ENCODE assay signal across 8 cellular contexts in genomic region chr6:89122625-89123024, GRCh38. TPM values are rescaled to one million over a fixed set of nuclear protein-coding genes. Genes with fewer than 3 reads are reported as not detected.
DNase-seq lines count a peak whose midpoint lies in the region; TF ChIP-seq lines count a peak whose summit lies in the region.

No MANE protein-coding gene starts in this region.

- H3K9me3 ChIP-seq in A673 (ENCODE audit: low read depth, low read length, poor library complexity, severe bottlenecking): no peaks in the 10 kb centered on the region
- H3K9me3 ChIP-seq in SJCRH30 (replicated peaks): no peaks in the 10 kb centered on the region

- no peaks in the 10 kb centered on the region for H3K9me3 Mint-ChIP-seq in glutamatergic neuron (ENCODE audit: unreplicated experiment)

- TF ChIP-seq CTCF in A673 (conservative IDR thresholded peaks at IDR 0.05; ENCODE audit: low read depth, low read length) (peak; percentile 72), retinal pigment epithelial cell (conservative IDR thresholded peaks at IDR 0.05; ENCODE audit: low read depth, low read length) (peak; percentile 63), glutamatergic neuron (IDR thresholded peaks at IDR 0.05; ENCODE audit: partially characterized antibody, unreplicated experiment) (no peak)

- no peak overlapping the region for H3K27ac Mint-ChIP-seq in glutamatergic neuron (ENCODE audit: unreplicated experiment)

- CTCF ChIA-PET in A673 (lab: Charles Lee): interaction anchor here (0.6 kb wide), 1 partner anchor 44 kb away, joined by 4 read pairs; no protein-coding TSS in a partner anchor

- no peak overlapping the region for H3K4me3 Mint-ChIP-seq in glutamatergic neuron (ENCODE audit: unreplicated experiment)

- H3K36me3 ChIP-seq in A673 (ENCODE audit: insufficient read depth, low read length, poor library complexity, severe bottlenecking) (no peaks in the 10 kb centered on the region), SJCRH30 (no peaks in the 10 kb centered on the region)

- POLR2A ChIA-PET in A673 (lab: Charles Lee; ENCODE audit: low non-redundant PET): no interaction called here

- no peak overlapping the region for H3K4me3 ChIP-seq in A673 (ENCODE audit: low read depth, low read length, poor library complexity, severe bottlenecking)
- H3K4me3 ChIP-seq in Jurkat, Clone E6-1 (ENCODE audit: low read length): no peak overlapping the region
- H3K4me3 ChIP-seq in SJCRH30: no peak overlapping the region
- no peak overlapping the region for H3K4me3 ChIP-seq in retinal pigment epithelial cell (ENCODE audit: low read length)

- intact Hi-C loops in A673 (cut with micrococcal nuclease; ENCODE audit: unreplicated experiment): loop anchor here (1.0 kb wide), 2 partner anchors 120 to 246 kb away; no protein-coding TSS in a partner anchor

- H3K36me3 Mint-ChIP-seq in glutamatergic neuron (ENCODE audit: unreplicated experiment): no peaks in the 10 kb centered on the region

- H3K27me3 Mint-ChIP-seq in glutamatergic neuron (ENCODE audit: unreplicated experiment): peaks cover 8% of the 10 kb centered on the region

- H3K4me1 ChIP-seq in A673 (ENCODE audit: insufficient read depth, low read length, poor library complexity, severe bottlenecking): peaks cover 5% of the 10 kb centered on the region
- no peaks in the 10 kb centered on the region for H3K4me1 ChIP-seq in SJCRH30

- H3K27ac ChIP-seq in A673 (ENCODE audit: low read depth, low read length, poor library complexity, severe bottlenecking): no peak overlapping the region
- H3K27ac ChIP-seq in SJCRH30: no peak overlapping the region

- no peaks in the 10 kb centered on the region for H3K4me1 Mint-ChIP-seq in glutamatergic neuron (ENCODE audit: low read depth, unreplicated experiment)

- no TSS peak for BruUV-seq in A673 (replicated peaks; lab: Mats Ljungman, UMichigan)

- H3K27me3 ChIP-seq in A673 (replicated peaks; ENCODE audit: insufficient read depth, low read depth, low read length, poor library complexity) (no peaks in the 10 kb centered on the region), SJCRH30 (no peaks in the 10 kb centered on the region)

- DNase-seq in A673 (ENCODE audit: low spot score) (peak; percentile 74), EL (peak; percentile 34), SJCRH30 (peak; percentile 21 to 70), fibroblast of peridontal ligament (ENCODE audit: extremely low read depth) (peak; percentile 45), retinal pigment epithelial cell (ENCODE audit: low read depth) (no peak), glutamatergic neuron (no peak), GM19240 (ENCODE audit: insufficient read length, low spot score) (no peak)
- peak; percentile 25 for DNase-seq in Jurkat, Clone E6-1 (ENCODE audit: low read depth, low spot score)

RNA-seq across cellular contexts. Expression of gene SRSF12, which starts 4.8 kb away (rescaled TPM):
- total RNA-seq in A673 (2021): 14.3 and 14.5 TPM in 2 replicates
- 4.6 TPM for polyA plus RNA-seq in Jurkat, Clone E6-1 (2012; ENCODE audit: insufficient read depth, insufficient read length)
- total RNA-seq in SJCRH30 (2014; rRNA removed; shearing (Covaris generic)): 8.3 and 10.0 TPM in 2 replicates
- 12.1 TPM for total RNA-seq in glutamatergic neuron (ENCODE audit: unreplicated experiment)

RNA-seq across cellular contexts. Expression of gene PM20D2, which starts 23.2 kb away (rescaled TPM):
- total RNA-seq in A673 (2021): 37.2 and 41.7 TPM in 2 replicates
- polyA plus RNA-seq in Jurkat, Clone E6-1 (2012; ENCODE audit: insufficient read depth, insufficient read length): 16.0 TPM
- total RNA-seq in SJCRH30 (2014; rRNA removed; shearing (Covaris generic)): 51.9 and 57.8 TPM in 2 replicates
- 0.56 TPM for total RNA-seq in glutamatergic neuron (ENCODE audit: unreplicated experiment)

RNA-seq across cellular contexts. Expression of gene PNRC1, which starts 42.1 kb away (rescaled TPM):
- total RNA-seq in A673 (2021) (26.4 and 36.1 TPM in 2 replicates), glutamatergic neuron (ENCODE audit: unreplicated experiment) (91.4 TPM)
- polyA plus RNA-seq in Jurkat, Clone E6-1 (2012; ENCODE audit: insufficient read depth, insufficient read length): 32.7 TPM
- total RNA-seq in SJCRH30 (2014; rRNA removed; shearing (Covaris generic)): 51.8 and 54.8 TPM in 2 replicates

Comparison
In these comparisons a context has a peak if more than half of its experiments do, and no peak if none do; other contexts are left out.
1. DNase-seq: peak in A673 (single experiment), EL (single experiment), Jurkat, Clone E6-1 (single experiment), SJCRH30 (2 of 2) and fibroblast of peridontal ligament (single experiment); none in retinal pigment epithelial cell (single experiment), glutamatergic neuron (single experiment) and GM19240 (single experiment).
2. RNA of gene PM20D2, which starts 23.2 kb away (total RNA-seq): 51.9 to 57.8 TPM in SJCRH30 and 37.2 to 41.7 TPM in A673; 0.56 TPM in glutamatergic neuron (single experiment); every median in the first group is over 10 times any median in the second.